9 cellular contexts compared by ENCODE assay signal in the genomic region with DNA sequence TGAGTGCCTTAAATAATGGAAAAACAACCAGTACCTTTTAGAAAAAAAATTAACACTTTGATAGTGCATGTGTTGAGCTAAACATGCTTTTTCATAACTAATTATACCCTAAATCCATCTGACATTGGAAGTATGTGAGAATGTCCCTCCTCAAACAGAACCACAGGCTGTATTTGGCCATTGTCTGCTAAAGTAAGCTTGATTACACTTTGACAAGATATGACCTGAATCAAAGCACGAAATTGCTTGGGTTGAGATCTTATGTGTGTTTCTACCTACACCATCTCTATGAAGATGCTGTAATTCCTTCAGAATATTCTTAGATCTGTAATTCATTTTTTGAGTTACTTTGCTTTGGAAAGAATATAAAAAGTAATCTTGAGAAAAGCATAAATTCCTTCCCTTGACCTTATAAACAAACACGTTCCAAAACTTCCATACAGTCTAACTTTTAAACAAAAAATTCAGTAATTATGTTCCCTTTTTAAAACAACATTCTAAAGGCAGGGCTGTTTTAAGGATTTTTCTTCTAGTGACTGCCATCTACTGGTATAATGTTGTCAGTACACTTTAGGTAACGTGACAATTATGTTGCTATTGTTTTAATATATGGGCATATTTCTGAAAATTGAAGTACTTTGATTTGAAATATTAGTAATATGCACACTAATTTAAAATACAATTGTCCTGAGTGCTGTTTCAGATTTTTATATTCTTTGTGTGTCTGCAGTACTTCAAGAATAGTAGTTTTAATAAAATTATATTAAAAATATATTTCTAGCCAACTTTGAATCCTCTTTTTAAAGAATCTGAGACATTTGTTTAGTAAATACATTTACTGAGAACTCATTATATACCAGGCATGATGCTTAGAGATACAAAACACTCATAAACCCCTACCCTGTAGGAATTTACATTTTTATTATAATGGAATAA. TPM values are rescaled to one million over a fixed set of nuclear protein-coding genes. Genes with fewer than 3 reads are reported as not detected.
A peak's percentile ranks its signal among the peaks of the same experiment; 100 is the strongest.
DNase-seq lines count a peak whose midpoint lies in the region; ATAC-seq, FAIRE-seq and TF ChIP-seq lines count a peak whose summit lies in the region.
"Had no signal": no experiment of that assay in that cellular context is flagged by ENCODE, and none has a peak within 500 bp of the region (broad histone marks: within the 10 kb centered on the region; RNA-seq: fewer than 3 reads in every experiment).

No MANE protein-coding gene starts in this region.

- no peaks in the 10 kb centered on the region for H3K9me1 ChIP-seq in endothelial cell of umbilical vein (replicated peaks; ENCODE audit: control insufficient read depth, extremely low read depth, insufficient read depth, low read length)

- H3K4me3 ChIP-seq in endothelial cell of umbilical vein (replicated peaks in 1 of 3; ENCODE audit: insufficient read depth in 1 of 3, low read depth in 1 of 3, low read length in 3 of 3) (no peak overlapping the region), neutrophil (ENCODE audit: low read depth in 1 of 2, low read length in 1 of 2) (no peak overlapping the region)
- no peak overlapping the region for H3K4me3 ChIP-seq in CD4-positive, alpha-beta memory T cell (ENCODE audit: low read length in 2 of 2)
- H3K4me3 ChIP-seq: BLaER1 had no signal

- POLR2A ChIA-PET in endothelial cell of umbilical vein (lab: Charles Lee): no interaction called here
- POLR2A ChIA-PET in activated CD4-positive, alpha-beta T cell treated with anti-CD3 and anti-CD28 coated beads for 36 hours (lab: Charles Lee): no interaction called here
- POLR2A ChIA-PET in CD4-positive, alpha-beta memory T cell (lab: Charles Lee; ENCODE audit: partially characterized antibody): no interaction called here

- H3K4me3 Mint-ChIP-seq in activated CD4-positive, alpha-beta T cell treated with anti-CD3 and anti-CD28 coated beads for 36 hours: no peak overlapping the region
- no peak overlapping the region for H3K4me3 Mint-ChIP-seq in CD4-positive, alpha-beta memory T cell

- H4K20me1 ChIP-seq in endothelial cell of umbilical vein (replicated peaks; ENCODE audit: control insufficient read depth, extremely low read depth, insufficient read depth, low read length): no peaks in the 10 kb centered on the region
- H4K20me1 ChIP-seq: BLaER1 had no signal

- no peaks in the 10 kb centered on the region for H3K27me3 Mint-ChIP-seq in activated CD4-positive, alpha-beta T cell treated with anti-CD3 and anti-CD28 coated beads for 36 hours
- H3K27me3 Mint-ChIP-seq in CD4-positive, alpha-beta memory T cell: no peaks in the 10 kb centered on the region

- H3K36me3 ChIP-seq in endothelial cell of umbilical vein (ENCODE audit: control insufficient read depth in 2 of 2, extremely low read depth in 1 of 2, insufficient read depth in 2 of 2, low read length in 2 of 2): no peaks in the 10 kb centered on the region
- no peaks in the 10 kb centered on the region for H3K36me3 ChIP-seq in neutrophil
- no peaks in the 10 kb centered on the region for H3K36me3 ChIP-seq in CD4-positive, alpha-beta memory T cell (ENCODE audit: insufficient read depth, low read length)
- H3K36me3 ChIP-seq: BLaER1 had no signal

- DNase-seq in DMS 273 (lab: John Stamatoyannopoulos, UW; ENCODE audit: unreplicated experiment) (peak; percentile 51), DMS 273 treated with DMSO at 0.1 percent for 48 hours (lab: John Stamatoyannopoulos, UW) (no peak), NOMO-1 treated with dmso at 0.1 percent for 144 hours (lab: John Stamatoyannopoulos, UW; ENCODE audit: unreplicated experiment) (peak; percentile 77), endothelial cell of umbilical vein (ENCODE audit: low read depth, low spot score) (peak; percentile 44)
- DNase-seq in activated CD4-positive, alpha-beta T cell treated with anti-CD3 and anti-CD28 coated beads for 36 hours: no peak
- no peak for DNase-seq in CD4-positive, alpha-beta memory T cell

- H3K27ac Mint-ChIP-seq in activated CD4-positive, alpha-beta T cell treated with anti-CD3 and anti-CD28 coated beads for 36 hours: no peak overlapping the region
- no peak overlapping the region for H3K27ac Mint-ChIP-seq in CD4-positive, alpha-beta memory T cell

- no peak overlapping the region for H3K9ac ChIP-seq in endothelial cell of umbilical vein (replicated peaks; ENCODE audit: extremely low read depth, insufficient read depth, low read length)
- H3K9ac ChIP-seq: BLaER1 had no signal

- FAIRE-seq in endothelial cell of umbilical vein (lab: Jason Lieb, UNC): peak; percentile 71

- H3K9me3 ChIP-seq in endothelial cell of umbilical vein (replicated peaks; ENCODE audit: control insufficient read depth, insufficient read depth, low read length): no peaks in the 10 kb centered on the region
- no peaks in the 10 kb centered on the region for H3K9me3 ChIP-seq in neutrophil
- H3K9me3 ChIP-seq in CD4-positive, alpha-beta memory T cell (ENCODE audit: control insufficient read depth in 1 of 2, low read length in 2 of 2): no peaks in the 10 kb centered on the region
- H3K9me3 ChIP-seq: BLaER1 had no signal

- peak; percentile 72 for ATAC-seq in HG03066 (IDR thresholded peaks at IDR 0.05; ENCODE audit: low read depth, unreplicated experiment)
- no peak for ATAC-seq in activated CD4-positive, alpha-beta T cell treated with anti-CD3 and anti-CD28 coated beads for 36 hours

- no peaks in the 10 kb centered on the region for H3K4me1 ChIP-seq in endothelial cell of umbilical vein (ENCODE audit: control insufficient read depth, extremely low read depth, insufficient read depth, low read length)
- peaks cover 7 to 9% of the 10 kb centered on the region in 2 experiments for H3K4me1 ChIP-seq in neutrophil (ENCODE audit: control insufficient read depth in 1 of 2, insufficient read depth in 1 of 2, low read depth in 1 of 2, low read length in 1 of 2)
- no peaks in the 10 kb centered on the region for H3K4me1 ChIP-seq in CD4-positive, alpha-beta memory T cell (ENCODE audit: insufficient read depth, low read length)
- H3K4me1 ChIP-seq: BLaER1 had no signal

- BruUV-seq in endothelial cell of umbilical vein (replicated peaks; lab: Mats Ljungman, UMichigan): no TSS peak

- H3K27me3 ChIP-seq in endothelial cell of umbilical vein (ENCODE audit: control insufficient read depth in 2 of 2, insufficient read depth in 2 of 2, low read length in 2 of 2) (no peaks in the 10 kb centered on the region), neutrophil (no peaks in the 10 kb centered on the region)
- H3K27me3 ChIP-seq in CD4-positive, alpha-beta memory T cell (ENCODE audit: insufficient read depth, low read length): no peaks in the 10 kb centered on the region
- H3K27me3 ChIP-seq: BLaER1 had no signal

- no peak overlapping the region for H3K27ac ChIP-seq in endothelial cell of umbilical vein (ENCODE audit: insufficient read depth, low read depth, low read length)
- no peak overlapping the region for H3K27ac ChIP-seq in neutrophil
- H3K27ac ChIP-seq in CD4-positive, alpha-beta memory T cell (ENCODE audit: low read depth, low read length): no peak overlapping the region
- H3K27ac ChIP-seq: BLaER1 had no signal

- no peaks in the 10 kb centered on the region for H3K36me3 Mint-ChIP-seq in activated CD4-positive, alpha-beta T cell treated with anti-CD3 and anti-CD28 coated beads for 36 hours (ENCODE audit: low read depth)
- no peaks in the 10 kb centered on the region for H3K36me3 Mint-ChIP-seq in CD4-positive, alpha-beta memory T cell

- no peaks in the 10 kb centered on the region for H3K4me1 Mint-ChIP-seq in activated CD4-positive, alpha-beta T cell treated with anti-CD3 and anti-CD28 coated beads for 36 hours
- H3K4me1 Mint-ChIP-seq in CD4-positive, alpha-beta memory T cell: no peaks in the 10 kb centered on the region

- H2AFZ ChIP-seq in endothelial cell of umbilical vein (ENCODE audit: low read depth, low read length): no peak overlapping the region

- TF ChIP-seq POLR2A in endothelial cell of umbilical vein (IDR thresholded peaks at IDR 0.05; ENCODE audit: low read depth, low read length): no peak

- intact Hi-C loops in endothelial cell of umbilical vein (cut with micrococcal nuclease): loop anchor here (1.0 to 5.0 kb wide), 5 partner anchors 162 to 599 kb away; partner anchors contain the start of gene GNAI1
- intact Hi-C loops in activated CD4-positive, alpha-beta T cell treated with anti-CD3 and anti-CD28 coated beads for 36 hours (cut with DNase I, micrococcal nuclease): loop anchor here (1.0 to 10.0 kb wide), 4 partner anchors 231 to 605 kb away; no protein-coding TSS in a partner anchor
- intact Hi-C loops in CD4-positive, alpha-beta memory T cell (cut with micrococcal nuclease): no loop called here

- no peaks in the 10 kb centered on the region for H3K79me2 ChIP-seq in endothelial cell of umbilical vein (ENCODE audit: control insufficient read depth, insufficient read depth, low read length)

- H3K4me2 ChIP-seq in endothelial cell of umbilical vein (ENCODE audit: insufficient read depth, low read length): no peak overlapping the region
- H3K4me2 ChIP-seq: BLaER1 had no signal

- dilution Hi-C loops in endothelial cell of umbilical vein (cut with MboI; ENCODE audit: extremely low pct_ligation_motif_present, low sequenced_read_pairs): no loop called here

- H3K9me3 Mint-ChIP-seq in activated CD4-positive, alpha-beta T cell treated with anti-CD3 and anti-CD28 coated beads for 36 hours (ENCODE audit: low read depth): no peaks in the 10 kb centered on the region
- no peaks in the 10 kb centered on the region for H3K9me3 Mint-ChIP-seq in CD4-positive, alpha-beta memory T cell

- CTCF ChIA-PET in endothelial cell of umbilical vein (lab: Charles Lee): interaction anchor here (0.6 to 1.7 kb wide), 12 partner anchors 8 to 811 kb away, joined by 3 to 50 read pairs (median 4); no protein-coding TSS in a partner anchor
- CTCF ChIA-PET in activated CD4-positive, alpha-beta T cell treated with anti-CD3 and anti-CD28 coated beads for 36 hours (lab: Charles Lee): interaction anchor here (0.6 to 1.3 kb wide), 9 partner anchors 11 to 1710 kb away, joined by 3 to 6 read pairs (median 3); no protein-coding TSS in a partner anchor
- CTCF ChIA-PET in CD4-positive, alpha-beta memory T cell (lab: Charles Lee; ENCODE audit: partially characterized antibody): interaction anchor here (0.6 to 1.2 kb wide), 3 partner anchors 16 to 1471 kb away, joined by 3 to 4 read pairs (median 3); no protein-coding TSS in a partner anchor

- peak; percentile 36 to 45 for TF ChIP-seq CTCF in endothelial cell of umbilical vein (IDR thresholded peaks at IDR 0.05; ENCODE audit: extremely low read depth in 1 of 2, insufficient read depth in 1 of 2, low read depth in 1 of 2, low read length in 2 of 2)
- peak; percentile 86 for TF ChIP-seq CTCF in neutrophil (IDR thresholded peaks at IDR 0.05)

RNA-seq across cellular contexts. Expression of gene CD36, which starts 20.9 kb away (rescaled TPM):
- total RNA-seq in endothelial cell of umbilical vein: 0.58 and 1.2 TPM in 2 replicates
- 0.57 and 0.87 TPM in 2 replicates for polyA plus RNA-seq in endothelial cell of umbilical vein
- 0.61 and 1.4 TPM in 2 replicates for polyA plus RNA-seq in endothelial cell of umbilical vein (2011; cell fraction: cytosol; rRNA removed)
- 2.7 and 3.0 TPM in 2 replicates for polyA plus RNA-seq in endothelial cell of umbilical vein (2011; cell fraction: nucleus; rRNA removed)
- polyA plus RNA-seq in endothelial cell of umbilical vein (2012): 1.8 and 3.2 TPM in 2 replicates
- 2.8 and 5.3 TPM in 2 replicates for polyA minus RNA-seq in endothelial cell of umbilical vein
- not detected for polyA minus RNA-seq in endothelial cell of umbilical vein (2011; cell fraction: cytosol; rRNA and poly(A)+ RNA removed)
- polyA minus RNA-seq in endothelial cell of umbilical vein (2011; cell fraction: nucleus; rRNA and poly(A)+ RNA removed): 11.1 and 13.1 TPM in 2 replicates
- total RNA-seq in activated CD4-positive, alpha-beta T cell treated with anti-CD3 and anti-CD28 coated beads for 36 hours: not detected
- total RNA-seq in CD4-positive, alpha-beta memory T cell: 1 to 10 TPM; 3.6 to 4.3 TPM
- under 1 TPM in 1 of 2 donors, not detected in 1; 0.30 TPM for polyA plus RNA-seq in CD4-positive, alpha-beta memory T cell

Comparison
In these comparisons a context has a peak if more than half of its experiments do, and no peak if none do; other contexts are left out.
1. DNase-seq: peak in DMS 273 (single experiment), NOMO-1 treated with dmso at 0.1 percent for 144 hours (single experiment) and endothelial cell of umbilical vein (single experiment); none in DMS 273 treated with DMSO at 0.1 percent for 48 hours (single experiment), activated CD4-positive, alpha-beta T cell treated with anti-CD3 and anti-CD28 coated beads for 36 hours (single experiment) and CD4-positive, alpha-beta memory T cell (0 of 5).